In genomic region chr12:115177899-115178298, GRCh38 we compare ENCODE assay signal across 1 cellular context.
TF ChIP-seq lines count a peak whose summit lies in the region.

No MANE protein-coding gene starts in this region.

TF ChIP-seq in HepG2, 621 proteins besides CTCF, POLR2A, EP300 and RAD21 (continued from another document):
- TF ChIP-seq LCORL (IDR thresholded peaks at IDR 0.05) (peak; percentile 23; the same call in 1 of the 2 replicates), LCORL (CRISPR knock-in tag; IDR thresholded peaks at IDR 0.05) (no peak), SATB2 (CRISPR knock-in tag; IDR thresholded peaks at IDR 0.05) (no peak), ATF7 (IDR thresholded peaks at IDR 0.05) (peak; percentile 26; the same call in 1 of the 2 replicates), ATF7 (CRISPR knock-in tag; IDR thresholded peaks at IDR 0.05) (no peak)
